In genomic region chr2:219228026-219228744, GRCh38 we compare ENCODE assay signal across 2 cellular contexts.
TF ChIP-seq lines count a peak whose summit lies in the region.

No MANE protein-coding gene starts in this region.

TF ChIP-seq in H1, 55 proteins besides CTCF, POLR2A, EP300 and RAD21:
- TF ChIP-seq TBP (IDR thresholded peaks at IDR 0.05; ENCODE audit: low read depth, low read length) = no peak
- TF ChIP-seq PHF8 (conservative IDR thresholded peaks at IDR 0.05; ENCODE audit: low read depth, low read length) = no peak

TF ChIP-seq in HEK293T, 16 proteins besides CTCF, POLR2A, EP300 and RAD21:
- TF ChIP-seq ARNT (IDR thresholded peaks at IDR 0.05) (no peak), TARDBP (IDR thresholded peaks at IDR 0.05) (no peak), FOXM1 (IDR thresholded peaks at IDR 0.05; ENCODE audit: borderline replicate concordance) (no peak), SP1 (IDR thresholded peaks at IDR 0.05) (no peak), FOXA1 (IDR thresholded peaks at IDR 0.05) (no peak), BHLHE40 (IDR thresholded peaks at IDR 0.05; ENCODE audit: borderline replicate concordance) (no peak), LEF1 (IDR thresholded peaks at IDR 0.05; ENCODE audit: borderline replicate concordance) (no peak), PKNOX1 (IDR thresholded peaks at IDR 0.05) (no peak), NFRKB (IDR thresholded peaks at IDR 0.05) (no peak)
